In the genomic region with DNA sequence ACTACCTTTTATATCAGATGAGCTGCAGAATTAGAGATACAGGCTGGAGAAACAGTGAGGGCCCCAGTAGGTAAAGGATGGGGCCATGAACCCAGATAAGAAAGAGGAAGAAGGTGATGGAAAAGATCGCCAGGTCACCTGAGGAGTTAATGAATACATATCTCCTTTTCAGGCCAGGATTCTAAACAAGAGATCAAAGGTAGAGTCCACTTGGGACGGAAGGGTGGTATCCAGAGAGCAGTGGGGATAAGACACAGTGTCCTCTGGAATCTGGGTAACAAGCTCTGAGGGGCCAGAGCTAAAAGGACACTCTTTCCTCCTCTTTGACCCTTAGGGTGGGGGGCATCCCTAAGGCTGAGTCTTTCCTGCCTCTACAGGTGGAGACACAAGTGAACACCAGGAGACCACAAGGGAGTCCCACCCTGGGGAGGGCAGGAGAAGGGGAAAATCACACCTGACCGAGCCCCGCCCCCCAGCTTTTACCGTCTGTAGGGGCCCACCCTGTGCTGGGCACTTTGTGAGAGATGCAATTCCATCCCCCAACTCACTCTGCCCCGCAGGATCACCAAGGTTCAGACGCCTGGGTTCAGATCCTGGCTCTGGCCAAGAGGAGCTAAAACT, we compare ENCODE assay signal across 1 cellular context.
TF ChIP-seq lines count a peak whose summit lies in the region.

No MANE protein-coding gene starts in this region.

TF ChIP-seq in HepG2, 621 proteins besides CTCF, POLR2A, EP300 and RAD21 (continues in another document):
- TF ChIP-seq ZNF256 (CRISPR knock-in tag; conservative IDR thresholded peaks at IDR 0.05) (no peak), SAP130 (CRISPR knock-in tag; IDR thresholded peaks at IDR 0.05; ENCODE audit: low read depth) (peak; percentile 60), ZNF652 (CRISPR knock-in tag; IDR thresholded peaks at IDR 0.05; ENCODE audit: borderline replicate concordance, low read depth) (no peak), RFXANK (CRISPR knock-in tag; IDR thresholded peaks at IDR 0.05) (no peak), HNRNPH1 (optimal IDR thresholded peaks at IDR 0.05; ENCODE audit: low read depth, low read length) (no peak), ZNF180 (CRISPR knock-in tag; IDR thresholded peaks at IDR 0.05; ENCODE audit: borderline replicate concordance, low read depth) (no peak), ZNF546 (CRISPR knock-in tag; conservative IDR thresholded peaks at IDR 0.05) (no peak), SCMH1 (CRISPR knock-in tag; IDR thresholded peaks at IDR 0.05; ENCODE audit: borderline replicate concordance) (no peak), ZNF720 (CRISPR knock-in tag; IDR thresholded peaks at IDR 0.05) (no peak), ZNF7 (CRISPR knock-in tag; IDR thresholded peaks at IDR 0.05) (no peak), FOXK1 (CRISPR knock-in tag; IDR thresholded peaks at IDR 0.05; ENCODE audit: borderline replicate concordance, low read depth) (no peak), RFXAP (CRISPR knock-in tag; IDR thresholded peaks at IDR 0.05; ENCODE audit: borderline replicate concordance) (no peak), JUND (CRISPR knock-in tag; IDR thresholded peaks at IDR 0.05) (no peak), ZNF143 (CRISPR knock-in tag; IDR thresholded peaks at IDR 0.05) (no peak), ZSCAN25 (CRISPR knock-in tag; IDR thresholded peaks at IDR 0.05) (0 out of 2 replicates have a peak, but pooled peaks have one; percentile 24), CREM (IDR thresholded peaks at IDR 0.05) (peak; percentile 64; the same call in 1 of the 2 replicates), CREM (CRISPR knock-in tag; IDR thresholded peaks at IDR 0.05) (no peak), ZNF768 (CRISPR knock-in tag; IDR thresholded peaks at IDR 0.05) (no peak), HDAC2 (CRISPR knock-in tag; IDR thresholded peaks at IDR 0.05) (peak; percentile 80), NFIC (IDR thresholded peaks at IDR 0.05; ENCODE audit: low read length) (peak; percentile 56; the same call in 1 of the 2 replicates), FOSL2 (CRISPR knock-in tag; IDR thresholded peaks at IDR 0.05) (no peak), NFE2 (CRISPR knock-in tag; IDR thresholded peaks at IDR 0.05) (no peak), RBM22 (optimal IDR thresholded peaks at IDR 0.05; ENCODE audit: low read length) (no peak), NCOR1 (IDR thresholded peaks at IDR 0.05; ENCODE audit: borderline replicate concordance, low read length) (peak; percentile 32; the same call in 1 of the 2 replicates), ZNF251 (CRISPR knock-in tag; IDR thresholded peaks at IDR 0.05) (no peak), ZNF136 (CRISPR knock-in tag; IDR thresholded peaks at IDR 0.05; ENCODE audit: low read depth) (no peak), ZNF839 (CRISPR knock-in tag; IDR thresholded peaks at IDR 0.05; ENCODE audit: borderline replicate concordance) (no peak), HDAC1 (CRISPR knock-in tag; IDR thresholded peaks at IDR 0.05) (peak; percentile 41; the same call in 1 of the 2 replicates), ZNF674 (CRISPR knock-in tag; IDR thresholded peaks at IDR 0.05; ENCODE audit: low read depth) (no peak), THYN1 (CRISPR knock-in tag; IDR thresholded peaks at IDR 0.05; ENCODE audit: borderline replicate concordance, low read depth) (no peak), JARID2 (CRISPR knock-in tag; IDR thresholded peaks at IDR 0.05; ENCODE audit: insufficient replicate concordance) (no peak), ZFP36L2 (CRISPR knock-in tag; IDR thresholded peaks at IDR 0.05) (no peak), RBFOX2 (IDR thresholded peaks at IDR 0.05; ENCODE audit: low read depth, low read length) (no peak), ZNF160 (CRISPR knock-in tag; IDR thresholded peaks at IDR 0.05) (no peak), ZNF747 (CRISPR knock-in tag; IDR thresholded peaks at IDR 0.05; ENCODE audit: borderline replicate concordance) (no peak), ZNF432 (CRISPR knock-in tag; IDR thresholded peaks at IDR 0.05; ENCODE audit: borderline replicate concordance) (no peak), ZNF431 (CRISPR knock-in tag; IDR thresholded peaks at IDR 0.05; ENCODE audit: borderline replicate concordance, low read depth) (no peak), ZNF552 (CRISPR knock-in tag; IDR thresholded peaks at IDR 0.05; ENCODE audit: borderline replicate concordance) (no peak), THAP11 (CRISPR knock-in tag; IDR thresholded peaks at IDR 0.05) (no peak), ZNF10 (CRISPR knock-in tag; IDR thresholded peaks at IDR 0.05; ENCODE audit: borderline replicate concordance, low read depth) (no peak), CEBPG (CRISPR knock-in tag; IDR thresholded peaks at IDR 0.05) (no peak)
- TF ChIP-seq, protein P1, sequence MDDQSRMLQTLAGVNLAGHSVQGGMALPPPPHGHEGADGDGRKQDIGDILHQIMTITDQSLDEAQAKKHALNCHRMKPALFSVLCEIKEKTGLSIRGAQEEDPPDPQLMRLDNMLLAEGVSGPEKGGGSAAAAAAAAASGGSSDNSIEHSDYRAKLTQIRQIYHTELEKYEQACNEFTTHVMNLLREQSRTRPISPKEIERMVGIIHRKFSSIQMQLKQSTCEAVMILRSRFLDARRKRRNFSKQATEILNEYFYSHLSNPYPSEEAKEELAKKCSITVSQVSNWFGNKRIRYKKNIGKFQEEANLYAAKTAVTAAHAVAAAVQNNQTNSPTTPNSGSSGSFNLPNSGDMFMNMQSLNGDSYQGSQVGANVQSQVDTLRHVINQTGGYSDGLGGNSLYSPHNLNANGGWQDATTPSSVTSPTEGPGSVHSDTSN (CRISPR knock-in tag; IDR thresholded peaks at IDR 0.05; ENCODE audit: borderline replicate concordance), result no peak
- TF ChIP-seq, protein P2, sequence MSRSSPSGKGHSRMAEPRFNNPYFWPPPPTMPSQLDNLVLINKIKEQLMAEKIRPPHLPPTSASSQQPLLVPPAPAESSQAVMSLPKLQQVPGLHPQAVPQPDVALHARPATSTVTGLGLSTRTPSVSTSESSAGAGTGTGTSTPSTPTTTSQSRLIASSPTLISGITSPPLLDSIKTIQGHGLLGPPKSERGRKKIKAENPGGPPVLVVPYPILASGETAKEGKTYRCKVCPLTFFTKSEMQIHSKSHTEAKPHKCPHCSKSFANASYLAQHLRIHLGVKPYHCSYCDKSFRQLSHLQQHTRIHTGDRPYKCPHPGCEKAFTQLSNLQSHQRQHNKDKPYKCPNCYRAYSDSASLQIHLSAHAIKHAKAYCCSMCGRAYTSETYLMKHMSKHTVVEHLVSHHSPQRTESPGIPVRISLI (CRISPR knock-in tag; IDR thresholded peaks at IDR 0.05; ENCODE audit: borderline replicate concordance), result no peak
- TF ChIP-seq, protein P3, sequence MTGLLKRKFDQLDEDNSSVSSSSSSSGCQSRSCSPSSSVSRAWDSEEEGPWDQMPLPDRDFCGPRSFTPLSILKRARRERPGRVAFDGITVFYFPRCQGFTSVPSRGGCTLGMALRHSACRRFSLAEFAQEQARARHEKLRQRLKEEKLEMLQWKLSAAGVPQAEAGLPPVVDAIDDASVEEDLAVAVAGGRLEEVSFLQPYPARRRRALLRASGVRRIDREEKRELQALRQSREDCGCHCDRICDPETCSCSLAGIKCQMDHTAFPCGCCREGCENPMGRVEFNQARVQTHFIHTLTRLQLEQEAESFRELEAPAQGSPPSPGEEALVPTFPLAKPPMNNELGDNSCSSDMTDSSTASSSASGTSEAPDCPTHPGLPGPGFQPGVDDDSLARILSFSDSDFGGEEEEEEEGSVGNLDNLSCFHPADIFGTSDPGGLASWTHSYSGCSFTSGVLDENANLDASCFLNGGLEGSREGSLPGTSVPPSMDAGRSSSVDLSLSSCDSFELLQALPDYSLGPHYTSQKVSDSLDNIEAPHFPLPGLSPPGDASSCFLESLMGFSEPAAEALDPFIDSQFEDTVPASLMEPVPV (CRISPR knock-in tag; IDR thresholded peaks at IDR 0.05), result no peak
- TF ChIP-seq, protein P4, sequence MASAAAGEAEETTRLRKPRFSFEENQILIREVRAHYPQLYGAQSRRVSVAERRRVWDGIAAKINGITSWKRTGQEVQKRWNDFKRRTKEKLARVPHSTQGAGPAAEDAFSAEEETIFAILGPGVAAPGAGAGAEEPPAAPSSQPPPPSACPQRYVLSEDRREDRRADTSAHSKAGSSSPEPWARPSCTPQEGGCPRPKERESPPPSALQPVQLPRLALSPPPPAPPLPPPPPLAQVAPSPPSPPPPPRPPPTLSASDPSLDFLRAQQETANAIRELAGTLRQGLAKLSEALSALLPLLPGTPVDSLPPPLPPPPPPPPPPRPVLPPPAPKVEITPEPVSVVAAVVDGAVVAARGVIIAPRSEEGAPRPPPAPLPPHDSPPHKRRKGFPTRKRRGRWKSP (CRISPR knock-in tag; IDR thresholded peaks at IDR 0.05), result no peak
- TF ChIP-seq, protein P5, sequence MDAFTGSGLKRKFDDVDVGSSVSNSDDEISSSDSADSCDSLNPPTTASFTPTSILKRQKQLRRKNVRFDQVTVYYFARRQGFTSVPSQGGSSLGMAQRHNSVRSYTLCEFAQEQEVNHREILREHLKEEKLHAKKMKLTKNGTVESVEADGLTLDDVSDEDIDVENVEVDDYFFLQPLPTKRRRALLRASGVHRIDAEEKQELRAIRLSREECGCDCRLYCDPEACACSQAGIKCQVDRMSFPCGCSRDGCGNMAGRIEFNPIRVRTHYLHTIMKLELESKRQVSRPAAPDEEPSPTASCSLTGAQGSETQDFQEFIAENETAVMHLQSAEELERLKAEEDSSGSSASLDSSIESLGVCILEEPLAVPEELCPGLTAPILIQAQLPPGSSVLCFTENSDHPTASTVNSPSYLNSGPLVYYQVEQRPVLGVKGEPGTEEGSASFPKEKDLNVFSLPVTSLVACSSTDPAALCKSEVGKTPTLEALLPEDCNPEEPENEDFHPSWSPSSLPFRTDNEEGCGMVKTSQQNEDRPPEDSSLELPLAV (CRISPR knock-in tag; conservative IDR thresholded peaks at IDR 0.05; ENCODE audit: low read depth), result no peak
- TF ChIP-seq, protein P6, sequence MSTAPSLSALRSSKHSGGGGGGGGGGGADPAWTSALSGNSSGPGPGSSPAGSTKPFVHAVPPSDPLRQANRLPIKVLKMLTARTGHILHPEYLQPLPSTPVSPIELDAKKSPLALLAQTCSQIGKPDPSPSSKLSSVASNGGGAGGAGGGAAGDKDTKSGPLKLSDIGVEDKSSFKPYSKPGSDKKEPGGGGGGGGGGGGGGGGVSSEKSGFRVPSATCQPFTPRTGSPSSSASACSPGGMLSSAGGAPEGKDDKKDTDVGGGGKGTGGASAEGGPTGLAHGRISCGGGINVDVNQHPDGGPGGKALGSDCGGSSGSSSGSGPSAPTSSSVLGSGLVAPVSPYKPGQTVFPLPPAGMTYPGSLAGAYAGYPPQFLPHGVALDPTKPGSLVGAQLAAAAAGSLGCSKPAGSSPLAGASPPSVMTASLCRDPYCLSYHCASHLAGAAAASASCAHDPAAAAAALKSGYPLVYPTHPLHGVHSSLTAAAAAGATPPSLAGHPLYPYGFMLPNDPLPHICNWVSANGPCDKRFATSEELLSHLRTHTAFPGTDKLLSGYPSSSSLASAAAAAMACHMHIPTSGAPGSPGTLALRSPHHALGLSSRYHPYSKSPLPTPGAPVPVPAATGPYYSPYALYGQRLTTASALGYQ (CRISPR knock-in tag; IDR thresholded peaks at IDR 0.05), result 0 out of 2 replicates have a peak, but pooled peaks have one; percentile 56
- TF ChIP-seq, protein P7, sequence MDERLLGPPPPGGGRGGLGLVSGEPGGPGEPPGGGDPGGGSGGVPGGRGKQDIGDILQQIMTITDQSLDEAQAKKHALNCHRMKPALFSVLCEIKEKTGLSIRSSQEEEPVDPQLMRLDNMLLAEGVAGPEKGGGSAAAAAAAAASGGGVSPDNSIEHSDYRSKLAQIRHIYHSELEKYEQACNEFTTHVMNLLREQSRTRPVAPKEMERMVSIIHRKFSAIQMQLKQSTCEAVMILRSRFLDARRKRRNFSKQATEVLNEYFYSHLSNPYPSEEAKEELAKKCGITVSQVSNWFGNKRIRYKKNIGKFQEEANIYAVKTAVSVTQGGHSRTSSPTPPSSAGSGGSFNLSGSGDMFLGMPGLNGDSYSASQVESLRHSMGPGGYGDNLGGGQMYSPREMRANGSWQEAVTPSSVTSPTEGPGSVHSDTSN (CRISPR knock-in tag; IDR thresholded peaks at IDR 0.05), result no peak
- TF ChIP-seq, protein P8, sequence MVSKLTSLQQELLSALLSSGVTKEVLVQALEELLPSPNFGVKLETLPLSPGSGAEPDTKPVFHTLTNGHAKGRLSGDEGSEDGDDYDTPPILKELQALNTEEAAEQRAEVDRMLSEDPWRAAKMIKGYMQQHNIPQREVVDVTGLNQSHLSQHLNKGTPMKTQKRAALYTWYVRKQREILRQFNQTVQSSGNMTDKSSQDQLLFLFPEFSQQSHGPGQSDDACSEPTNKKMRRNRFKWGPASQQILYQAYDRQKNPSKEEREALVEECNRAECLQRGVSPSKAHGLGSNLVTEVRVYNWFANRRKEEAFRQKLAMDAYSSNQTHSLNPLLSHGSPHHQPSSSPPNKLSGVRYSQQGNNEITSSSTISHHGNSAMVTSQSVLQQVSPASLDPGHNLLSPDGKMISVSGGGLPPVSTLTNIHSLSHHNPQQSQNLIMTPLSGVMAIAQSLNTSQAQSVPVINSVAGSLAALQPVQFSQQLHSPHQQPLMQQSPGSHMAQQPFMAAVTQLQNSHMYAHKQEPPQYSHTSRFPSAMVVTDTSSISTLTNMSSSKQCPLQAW (CRISPR knock-in tag; IDR thresholded peaks at IDR 0.05), result peak; percentile 85; the same call in 1 of the 2 replicates
- TF ChIP-seq, protein P9, sequence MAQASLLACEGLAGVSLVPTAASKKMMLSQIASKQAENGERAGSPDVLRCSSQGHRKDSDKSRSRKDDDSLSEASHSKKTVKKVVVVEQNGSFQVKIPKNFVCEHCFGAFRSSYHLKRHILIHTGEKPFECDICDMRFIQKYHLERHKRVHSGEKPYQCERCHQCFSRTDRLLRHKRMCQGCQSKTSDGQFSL (CRISPR knock-in tag; IDR thresholded peaks at IDR 0.05), result no peak
- TF ChIP-seq, protein P10, sequence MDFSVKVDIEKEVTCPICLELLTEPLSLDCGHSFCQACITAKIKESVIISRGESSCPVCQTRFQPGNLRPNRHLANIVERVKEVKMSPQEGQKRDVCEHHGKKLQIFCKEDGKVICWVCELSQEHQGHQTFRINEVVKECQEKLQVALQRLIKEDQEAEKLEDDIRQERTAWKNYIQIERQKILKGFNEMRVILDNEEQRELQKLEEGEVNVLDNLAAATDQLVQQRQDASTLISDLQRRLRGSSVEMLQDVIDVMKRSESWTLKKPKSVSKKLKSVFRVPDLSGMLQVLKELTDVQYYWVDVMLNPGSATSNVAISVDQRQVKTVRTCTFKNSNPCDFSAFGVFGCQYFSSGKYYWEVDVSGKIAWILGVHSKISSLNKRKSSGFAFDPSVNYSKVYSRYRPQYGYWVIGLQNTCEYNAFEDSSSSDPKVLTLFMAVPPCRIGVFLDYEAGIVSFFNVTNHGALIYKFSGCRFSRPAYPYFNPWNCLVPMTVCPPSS (IDR thresholded peaks at IDR 0.05), result no peak
- TF ChIP-seq, protein P11, sequence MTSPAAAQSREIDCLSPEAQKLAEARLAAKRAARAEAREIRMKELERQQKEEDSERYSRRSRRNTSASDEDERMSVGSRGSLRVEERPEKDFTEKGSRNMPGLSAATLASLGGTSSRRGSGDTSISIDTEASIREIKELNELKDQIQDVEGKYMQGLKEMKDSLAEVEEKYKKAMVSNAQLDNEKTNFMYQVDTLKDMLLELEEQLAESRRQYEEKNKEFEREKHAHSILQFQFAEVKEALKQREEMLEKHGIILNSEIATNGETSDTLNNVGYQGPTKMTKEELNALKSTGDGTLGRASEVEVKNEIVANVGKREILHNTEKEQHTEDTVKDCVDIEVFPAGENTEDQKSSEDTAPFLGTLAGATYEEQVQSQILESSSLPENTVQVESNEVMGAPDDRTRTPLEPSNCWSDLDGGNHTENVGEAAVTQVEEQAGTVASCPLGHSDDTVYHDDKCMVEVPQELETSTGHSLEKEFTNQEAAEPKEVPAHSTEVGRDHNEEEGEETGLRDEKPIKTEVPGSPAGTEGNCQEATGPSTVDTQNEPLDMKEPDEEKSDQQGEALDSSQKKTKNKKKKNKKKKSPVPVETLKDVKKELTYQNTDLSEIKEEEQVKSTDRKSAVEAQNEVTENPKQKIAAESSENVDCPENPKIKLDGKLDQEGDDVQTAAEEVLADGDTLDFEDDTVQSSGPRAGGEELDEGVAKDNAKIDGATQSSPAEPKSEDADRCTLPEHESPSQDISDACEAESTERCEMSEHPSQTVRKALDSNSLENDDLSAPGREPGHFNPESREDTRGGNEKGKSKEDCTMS (CRISPR knock-in tag; conservative IDR thresholded peaks at IDR 0.05), result no peak
